In the genomic region with DNA sequence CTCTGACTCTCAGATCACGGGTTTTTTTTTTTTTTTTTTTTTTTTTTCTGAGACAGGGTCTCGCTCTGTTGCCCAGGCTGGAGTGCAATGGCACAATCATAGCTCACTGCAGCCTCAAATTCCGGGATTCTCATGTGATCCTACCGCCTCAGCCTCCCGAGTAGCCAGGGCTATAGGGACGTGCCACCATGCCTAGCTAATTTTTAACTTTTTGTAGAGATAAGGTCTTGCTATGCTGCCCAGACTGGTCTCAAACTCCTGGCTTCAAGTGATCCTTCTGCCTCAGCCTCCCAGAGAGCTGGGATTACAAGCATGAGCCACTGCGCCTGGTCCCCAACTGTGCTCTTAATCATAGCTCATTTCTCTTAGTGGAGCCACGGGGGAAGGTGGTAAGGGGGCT, we compare ENCODE assay signal across 20 cellular contexts. TPM values are rescaled to one million over a fixed set of nuclear protein-coding genes. Genes with fewer than 3 reads are reported as not detected.
DNase-seq lines count a peak whose midpoint lies in the region; ATAC-seq and TF ChIP-seq lines count a peak whose summit lies in the region.
"Had no signal": no experiment of that assay in that cellular context is flagged by ENCODE, and none has a peak within 500 bp of the region (broad histone marks: within the 10 kb centered on the region; RNA-seq: fewer than 3 reads in every experiment).

No MANE protein-coding gene starts in this region.

- intact Hi-C loops in transverse colon (cut with DNase I; ENCODE audit: low total_unique reads), result no loop called here

- no peaks in the 10 kb centered on the region for H3K9me3 ChIP-seq in muscle layer of duodenum (ENCODE audit: control insufficient read depth in 1 of 2, low read length in 2 of 2)
- no peaks in the 10 kb centered on the region for H3K9me3 ChIP-seq in transverse colon
- H3K9me3 ChIP-seq: esophagus muscularis mucosa, SJSA1 had no signal

- TF ChIP-seq POLR2A in transverse colon (IDR thresholded peaks at IDR 0.05), result no peak

- no peak for DNase-seq in activated naive CD8-positive, alpha-beta T cell treated with anti-CD3 and anti-CD28 coated beads, Interleukin-2, amount 10 ng/mL, durations not matched to agents 7 days and 5 days
- no peak for DNase-seq in activated naive CD8-positive, alpha-beta T cell treated with anti-CD3 and anti-CD28 coated beads for 36 hours
- no peak for DNase-seq in transverse colon
- DNase-seq in nephron progenitor cell, result no peak
- DNase-seq: activated CD8-positive, alpha-beta memory T cell treated with anti-CD3 and anti-CD28 coated beads for 24 hours; activated effector memory CD4-positive, alpha-beta T cell treated with Interleukin-2 at 50 U/mL for 16 hours; DMS 273 treated with DMSO at 0.1 percent for 48 hours; HCEC 1CT; MM.1S; NCI-H187 treated with DMSO at 0.1 percent for 48 hours; NCI-H446; stimulated activated CD4-positive, alpha-beta T cell treated with anti-CD3 and anti-CD28 coated beads, Interleukin-4, amount 100 ng/mL, for 1 hour; stimulated activated CD8-positive, alpha-beta memory T cell treated with anti-CD3 and anti-CD28 coated beads, Interleukin-4, amount 100 ng/mL, for 48 hours had no signal

- TF ChIP-seq EP300 in transverse colon (IDR thresholded peaks at IDR 0.05; ENCODE audit: low read depth), result no peak

- H3K27ac Mint-ChIP-seq in activated naive CD8-positive, alpha-beta T cell treated with anti-CD3 and anti-CD28 coated beads, Interleukin-2, amount 10 ng/mL, durations not matched to agents 7 days and 5 days, result peak overlapping the region; percentile 87
- H3K27ac Mint-ChIP-seq in activated naive CD8-positive, alpha-beta T cell treated with anti-CD3 and anti-CD28 coated beads for 36 hours, result no peak overlapping the region
- H3K27ac Mint-ChIP-seq in activated T-helper 17 cell treated with anti-CD3 and anti-CD28 coated beads, Interleukin-2, amount 50 U/mL, for 72 hours, result peak overlapping the region; percentile 90
- no peak overlapping the region for H3K27ac Mint-ChIP-seq in nephron progenitor cell

- ATAC-seq in activated naive CD8-positive, alpha-beta T cell treated with anti-CD3 and anti-CD28 coated beads, Interleukin-2, amount 10 ng/mL, durations not matched to agents 7 days and 5 days (ENCODE audit: low read depth), result no peak
- no peak for ATAC-seq in activated T-helper 17 cell treated with anti-CD3 and anti-CD28 coated beads, Interleukin-2, amount 50 U/mL, for 72 hours (replicated peaks)
- ATAC-seq in HG03439 (IDR thresholded peaks at IDR 0.05; ENCODE audit: unreplicated experiment), result no peak
- ATAC-seq in GM21367 (IDR thresholded peaks at IDR 0.05; ENCODE audit: unreplicated experiment), result no peak

- H3K27ac ChIP-seq in muscle layer of duodenum (ENCODE audit: low read length) (peak overlapping the region; percentile 65), transverse colon (peak overlapping the region; percentile 62 to 68 (median 63))

- H3K4me1 ChIP-seq in muscle layer of duodenum (ENCODE audit: control insufficient read depth in 1 of 2, insufficient read depth in 2 of 2, low read length in 2 of 2), result peaks cover 3 to 27% of the 10 kb centered on the region in 2 donors
- H3K4me1 ChIP-seq in transverse colon, result peaks cover 12 to 55% (median 29%) of the 10 kb centered on the region in 4 donors

- H3K4me3 ChIP-seq in muscle layer of duodenum (ENCODE audit: low read depth in 1 of 2, low read length in 2 of 2), result no peak overlapping the region
- H3K4me3 ChIP-seq in transverse colon, result no peak overlapping the region
- H3K4me3 ChIP-seq: esophagus muscularis mucosa, SJSA1 had no signal

- H3K27me3 ChIP-seq in muscle layer of duodenum (ENCODE audit: low read depth, low read length) (no peaks in the 10 kb centered on the region), transverse colon (no peaks in the 10 kb centered on the region)
- H3K27me3 ChIP-seq: esophagus muscularis mucosa, SJSA1 had no signal

- in situ Hi-C loops in transverse colon (cut with MboI; ENCODE audit: low pct_ligation_motif_present in 1 of 4, low pct_unique_long_range_greater_than_20kb in 1 of 4, low sequenced_read_pairs in 3 of 4), result no loop called here

- H3K4me1 Mint-ChIP-seq in activated naive CD8-positive, alpha-beta T cell treated with anti-CD3 and anti-CD28 coated beads, Interleukin-2, amount 10 ng/mL, durations not matched to agents 7 days and 5 days, result peaks cover 38% of the 10 kb centered on the region
- peaks cover 54% of the 10 kb centered on the region for H3K4me1 Mint-ChIP-seq in activated naive CD8-positive, alpha-beta T cell treated with anti-CD3 and anti-CD28 coated beads for 36 hours
- H3K4me1 Mint-ChIP-seq in activated T-helper 17 cell treated with anti-CD3 and anti-CD28 coated beads, Interleukin-2, amount 50 U/mL, for 72 hours, result peaks cover 34% of the 10 kb centered on the region
- H3K4me1 Mint-ChIP-seq in nephron progenitor cell, result peaks cover 29% of the 10 kb centered on the region

- H3K36me3 ChIP-seq in muscle layer of duodenum (ENCODE audit: control insufficient read depth in 1 of 2, insufficient read depth in 2 of 2, low read length in 2 of 2) (no peaks in the 10 kb centered on the region), transverse colon (no peaks in the 10 kb centered on the region)
- H3K36me3 ChIP-seq: esophagus muscularis mucosa had no signal

- 62 to 68% methylated on average over 6 to 8 of the region's 8 CpGs for WGBS in transverse colon (ENCODE audit: low coverage in 1 of 2), 2 donors

- H3K4me3 Mint-ChIP-seq in activated naive CD8-positive, alpha-beta T cell treated with anti-CD3 and anti-CD28 coated beads, Interleukin-2, amount 10 ng/mL, durations not matched to agents 7 days and 5 days, result no peak overlapping the region
- H3K4me3 Mint-ChIP-seq in activated naive CD8-positive, alpha-beta T cell treated with anti-CD3 and anti-CD28 coated beads for 36 hours, result no peak overlapping the region
- no peak overlapping the region for H3K4me3 Mint-ChIP-seq in activated T-helper 17 cell treated with anti-CD3 and anti-CD28 coated beads, Interleukin-2, amount 50 U/mL, for 72 hours
- no peak overlapping the region for H3K4me3 Mint-ChIP-seq in nephron progenitor cell

- no peaks in the 10 kb centered on the region for H3K9me3 Mint-ChIP-seq in activated naive CD8-positive, alpha-beta T cell treated with anti-CD3 and anti-CD28 coated beads, Interleukin-2, amount 10 ng/mL, durations not matched to agents 7 days and 5 days
- peaks cover 3% of the 10 kb centered on the region for H3K9me3 Mint-ChIP-seq in activated naive CD8-positive, alpha-beta T cell treated with anti-CD3 and anti-CD28 coated beads for 36 hours
- H3K9me3 Mint-ChIP-seq in activated T-helper 17 cell treated with anti-CD3 and anti-CD28 coated beads, Interleukin-2, amount 50 U/mL, for 72 hours, result no peaks in the 10 kb centered on the region
- peaks cover 16% of the 10 kb centered on the region for H3K9me3 Mint-ChIP-seq in nephron progenitor cell

- peaks cover 2% of the 10 kb centered on the region for H3K36me3 Mint-ChIP-seq in activated naive CD8-positive, alpha-beta T cell treated with anti-CD3 and anti-CD28 coated beads, Interleukin-2, amount 10 ng/mL, durations not matched to agents 7 days and 5 days
- H3K36me3 Mint-ChIP-seq in activated naive CD8-positive, alpha-beta T cell treated with anti-CD3 and anti-CD28 coated beads for 36 hours, result peaks cover 18% of the 10 kb centered on the region
- peaks cover 4% of the 10 kb centered on the region for H3K36me3 Mint-ChIP-seq in activated T-helper 17 cell treated with anti-CD3 and anti-CD28 coated beads, Interleukin-2, amount 50 U/mL, for 72 hours (ENCODE audit: low read depth)
- no peaks in the 10 kb centered on the region for H3K36me3 Mint-ChIP-seq in nephron progenitor cell (ENCODE audit: low read depth)

- POLR2A ChIA-PET in activated naive CD8-positive, alpha-beta T cell treated with anti-CD3 and anti-CD28 coated beads, Interleukin-2, amount 10 ng/mL, durations not matched to agents 7 days and 5 days (lab: Charles Lee), result interaction anchor here (0.7 to 2.7 kb wide), 5 partner anchors 10 to 19 kb away, joined by 3 to 10 read pairs (median 5); no protein-coding TSS in a partner anchor

- no peaks in the 10 kb centered on the region for H3K27me3 Mint-ChIP-seq in activated naive CD8-positive, alpha-beta T cell treated with anti-CD3 and anti-CD28 coated beads, Interleukin-2, amount 10 ng/mL, durations not matched to agents 7 days and 5 days
- H3K27me3 Mint-ChIP-seq in activated naive CD8-positive, alpha-beta T cell treated with anti-CD3 and anti-CD28 coated beads for 36 hours, result no peaks in the 10 kb centered on the region
- H3K27me3 Mint-ChIP-seq in activated T-helper 17 cell treated with anti-CD3 and anti-CD28 coated beads, Interleukin-2, amount 50 U/mL, for 72 hours, result no peaks in the 10 kb centered on the region
- H3K27me3 Mint-ChIP-seq in nephron progenitor cell (ENCODE audit: low read depth, poor library complexity), result no peaks in the 10 kb centered on the region

- no peak for TF ChIP-seq CTCF in transverse colon (IDR thresholded peaks at IDR 0.05)
- TF ChIP-seq CTCF in nephron progenitor cell (IDR thresholded peaks at IDR 0.05), result no peak

RNA-seq across cellular contexts. Expression of a gene that starts 4.6 kb away (rescaled TPM):
- total RNA-seq in activated naive CD8-positive, alpha-beta T cell treated with anti-CD3 and anti-CD28 coated beads, Interleukin-2, amount 10 ng/mL, durations not matched to agents 7 days and 5 days, result 100 to 1,000 TPM; 173 to 187 TPM
- total RNA-seq in activated naive CD8-positive, alpha-beta T cell treated with anti-CD3 and anti-CD28 coated beads for 36 hours, result 100 to 1,000 TPM; 135 to 140 TPM
- 100 to 1,000 TPM; 123 to 183 TPM for total RNA-seq in activated T-helper 17 cell treated with anti-CD3 and anti-CD28 coated beads, Interleukin-2, amount 50 U/mL, for 72 hours
- total RNA-seq in transverse colon, result 10 to 100 TPM; 14.2 to 32.1 (median 21.6) TPM

RNA-seq across cellular contexts. Expression of a gene that starts 31.5 kb away (rescaled TPM):
- total RNA-seq in activated naive CD8-positive, alpha-beta T cell treated with anti-CD3 and anti-CD28 coated beads, Interleukin-2, amount 10 ng/mL, durations not matched to agents 7 days and 5 days, result 10 to 100 TPM; 21.4 to 24.9 TPM
- 1 to 10 TPM; 3.4 to 4.6 TPM for total RNA-seq in activated naive CD8-positive, alpha-beta T cell treated with anti-CD3 and anti-CD28 coated beads for 36 hours
- total RNA-seq in activated T-helper 17 cell treated with anti-CD3 and anti-CD28 coated beads, Interleukin-2, amount 50 U/mL, for 72 hours, result 1 to 10 TPM; 7.6 to 7.9 TPM
- total RNA-seq in transverse colon, result 1 to 10 TPM; 3.4 to 8.4 (median 6.5) TPM

RNA-seq across cellular contexts. Expression of a gene that starts 34.7 kb away (rescaled TPM):
- total RNA-seq in activated naive CD8-positive, alpha-beta T cell treated with anti-CD3 and anti-CD28 coated beads, Interleukin-2, amount 10 ng/mL, durations not matched to agents 7 days and 5 days, result 1 to 10 TPM in 1 of 2 experiments, under 1 TPM in 1; 0.85 to 1.2 TPM
- under 1 TPM; 0.45 to 0.98 TPM for total RNA-seq in activated naive CD8-positive, alpha-beta T cell treated with anti-CD3 and anti-CD28 coated beads for 36 hours
- 1 to 10 TPM in 1 of 2 donors, under 1 TPM in 1; 0.97 to 3.1 TPM for total RNA-seq in activated T-helper 17 cell treated with anti-CD3 and anti-CD28 coated beads, Interleukin-2, amount 50 U/mL, for 72 hours
- 10 to 100 TPM in 1 of 4 donors, 1 to 10 TPM in 2, under 1 TPM in 1; 0.60 to 14.2 (median 3.2) TPM for total RNA-seq in transverse colon

RNA-seq across cellular contexts. Expression of a gene that starts 46.0 kb away (rescaled TPM):
- under 1 TPM in 1 of 2 experiments, not detected in 1; 0.20 TPM for total RNA-seq in activated naive CD8-positive, alpha-beta T cell treated with anti-CD3 and anti-CD28 coated beads, Interleukin-2, amount 10 ng/mL, durations not matched to agents 7 days and 5 days
- under 1 TPM in 1 of 2 experiments, not detected in 1; 0.31 TPM for total RNA-seq in activated naive CD8-positive, alpha-beta T cell treated with anti-CD3 and anti-CD28 coated beads for 36 hours
- under 1 TPM in 1 of 2 donors, not detected in 1; 0.48 TPM for total RNA-seq in activated T-helper 17 cell treated with anti-CD3 and anti-CD28 coated beads, Interleukin-2, amount 50 U/mL, for 72 hours
- total RNA-seq in transverse colon, result under 1 TPM in 2 of 4 donors, not detected in 2; 0.32 to 0.68 TPM
- total RNA-seq: myocyte, SJSA1 had no signal

Comparison
In these comparisons a context has a peak if more than half of its experiments do, and no peak if none do; other contexts are left out.
1. H3K27ac Mint-ChIP-seq: peak in activated naive CD8-positive, alpha-beta T cell treated with anti-CD3 and anti-CD28 coated beads, Interleukin-2, amount 10 ng/mL, durations not matched to agents 7 days and 5 days (single experiment) and activated T-helper 17 cell treated with anti-CD3 and anti-CD28 coated beads, Interleukin-2, amount 50 U/mL, for 72 hours (single experiment); none in activated naive CD8-positive, alpha-beta T cell treated with anti-CD3 and anti-CD28 coated beads for 36 hours (single experiment) and nephron progenitor cell (single experiment).